9 cellular contexts compared by ENCODE assay signal in the genomic region with DNA sequence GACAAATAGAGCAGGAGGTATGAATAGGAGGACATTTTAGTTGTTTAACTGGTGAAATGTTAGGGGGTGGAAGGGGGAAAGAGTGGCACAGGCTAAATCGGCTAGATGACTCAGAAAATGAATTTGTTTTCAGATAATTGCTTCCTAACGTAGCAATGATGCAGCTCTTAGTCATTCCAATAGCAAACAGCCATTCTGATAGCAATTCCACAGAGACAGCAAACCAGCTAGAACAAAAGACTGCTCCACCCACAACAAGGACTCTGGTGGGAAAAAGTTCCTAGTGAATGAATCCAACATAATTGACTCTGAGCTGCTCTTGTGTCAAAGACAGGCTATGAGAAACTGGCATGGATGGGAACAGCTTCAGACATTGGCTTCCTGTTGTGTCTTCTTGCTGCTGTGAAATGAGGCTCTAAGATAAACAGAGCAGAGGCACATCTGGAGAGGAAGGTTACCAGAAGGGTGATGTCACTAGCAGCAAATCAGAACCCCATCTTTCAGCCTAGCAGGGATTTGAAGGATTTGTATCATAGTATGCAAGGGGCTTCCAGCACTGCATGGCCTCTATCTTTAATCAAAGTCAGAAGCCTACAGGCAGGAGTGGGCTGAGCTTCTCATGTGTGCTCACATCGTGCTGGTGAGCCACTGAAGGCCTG. TPM values are rescaled to one million over a fixed set of nuclear protein-coding genes. Genes with fewer than 3 reads are reported as not detected.
DNase-seq lines count a peak whose midpoint lies in the region; ATAC-seq, FAIRE-seq and TF ChIP-seq lines count a peak whose summit lies in the region.
"Had no signal": no experiment of that assay in that cellular context is flagged by ENCODE, and none has a peak within 500 bp of the region (broad histone marks: within the 10 kb centered on the region; RNA-seq: fewer than 3 reads in every experiment).

No MANE protein-coding gene starts in this region.

- H3K79me2 ChIP-seq in endothelial cell of umbilical vein (ENCODE audit: control insufficient read depth, insufficient read depth, low read length), result no peaks in the 10 kb centered on the region

- peak in 3 of 4 donors; percentile 51 to 65 (median 57) for ATAC-seq in pancreas

- TF ChIP-seq CTCF in GM12865 (IDR thresholded peaks at IDR 0.05; ENCODE audit: insufficient read depth, low read depth, low read length, missing control alignments), result no peak
- TF ChIP-seq CTCF in endothelial cell of umbilical vein (IDR thresholded peaks at IDR 0.05; ENCODE audit: extremely low read depth in 1 of 2, insufficient read depth in 1 of 2, low read depth in 1 of 2, low read length in 2 of 2), result no peak
- no peak for TF ChIP-seq CTCF in pancreas (IDR thresholded peaks at IDR 0.05)
- no peak for TF ChIP-seq CTCF in D721Med (IDR thresholded peaks at IDR 0.05; ENCODE audit: insufficient read depth, missing control alignments)

- WGBS in pancreas, 2 donors, result 15 to 20% methylated on average over 3 of the region's 3 CpGs

- BruUV-seq in endothelial cell of umbilical vein (replicated peaks; lab: Mats Ljungman, UMichigan), result no TSS peak

- DNase-seq in GM12865 (ENCODE audit: low read depth) (peak; percentile 21), SK-N-MC (ENCODE audit: low read depth, low spot score) (no peak), endothelial cell of umbilical vein (ENCODE audit: low read depth, low spot score) (peak; percentile 98), pancreas (no peak), COLO668 (lab: John Stamatoyannopoulos, UW; ENCODE audit: unreplicated experiment) (no peak), NCI-H1930 (lab: John Stamatoyannopoulos, UW) (no peak), D721Med (ENCODE audit: insufficient read length, low spot score) (no peak)
- DNase-seq in stimulated activated CD8-positive, alpha-beta memory T cell treated with anti-CD3 and anti-CD28 coated beads, Interleukin-4, amount 100 ng/mL, for 48 hours, result no peak
- DNase-seq: right lobe of liver had no signal

- CTCF ChIA-PET in endothelial cell of umbilical vein (lab: Charles Lee), result interaction anchor here (0.6 to 3.9 kb wide), 15 partner anchors 8 to 702 kb away, joined by 3 to 35 read pairs (median 4); a partner anchor contains a TSS

- no peak overlapping the region for H3K4me3 ChIP-seq in GM12865 (ENCODE audit: low read depth, low read length)
- no peak overlapping the region for H3K4me3 ChIP-seq in SK-N-MC
- H3K4me3 ChIP-seq in endothelial cell of umbilical vein (replicated peaks in 1 of 3; ENCODE audit: insufficient read depth in 1 of 3, low read depth in 1 of 3, low read length in 3 of 3), result no peak overlapping the region
- no peak overlapping the region for H3K4me3 ChIP-seq in pancreas
- H3K4me3 ChIP-seq: right lobe of liver had no signal

- H3K27ac ChIP-seq in SK-N-MC (peak overlapping the region; percentile 45; the same call in 1 of the 2 replicates), endothelial cell of umbilical vein (ENCODE audit: insufficient read depth, low read depth, low read length) (peak overlapping the region; percentile 94), pancreas (peak overlapping the region in 2 of 4 donors; percentile 54 to 58)
- H3K27ac ChIP-seq: right lobe of liver had no signal

- H3K9ac ChIP-seq in SK-N-MC (ENCODE audit: insufficient read length), result no peak overlapping the region
- peak overlapping the region; percentile 80 for H3K9ac ChIP-seq in endothelial cell of umbilical vein (replicated peaks; ENCODE audit: extremely low read depth, insufficient read depth, low read length)

- H3K9me3 ChIP-seq in SK-N-MC (ENCODE audit: low read depth, low read length) (no peaks in the 10 kb centered on the region), endothelial cell of umbilical vein (replicated peaks; ENCODE audit: control insufficient read depth, insufficient read depth, low read length) (no peaks in the 10 kb centered on the region), pancreas (no peaks in the 10 kb centered on the region)
- H3K9me3 ChIP-seq: right lobe of liver had no signal

- H4K20me1 ChIP-seq in endothelial cell of umbilical vein (replicated peaks; ENCODE audit: control insufficient read depth, extremely low read depth, insufficient read depth, low read length), result no peaks in the 10 kb centered on the region

- peak; percentile 100 for FAIRE-seq in endothelial cell of umbilical vein (lab: Jason Lieb, UNC)
- no peak for FAIRE-seq in pancreas (lab: Jason Lieb, UNC)
- FAIRE-seq in D721Med (lab: Jason Lieb, UNC), result no peak

- H2AFZ ChIP-seq in endothelial cell of umbilical vein (ENCODE audit: low read depth, low read length), result no peak overlapping the region

- H3K4me1 ChIP-seq in endothelial cell of umbilical vein (ENCODE audit: control insufficient read depth, extremely low read depth, insufficient read depth, low read length) (peaks cover 55% of the 10 kb centered on the region), pancreas (peaks cover 0 to 17% (median 0%) of the 10 kb centered on the region in 3 donors)

- H3K27me3 ChIP-seq in endothelial cell of umbilical vein (ENCODE audit: control insufficient read depth in 2 of 2, insufficient read depth in 2 of 2, low read length in 2 of 2) (no peaks in the 10 kb centered on the region), pancreas (no peaks in the 10 kb centered on the region)
- H3K27me3 ChIP-seq: right lobe of liver had no signal

- POLR2A ChIA-PET in endothelial cell of umbilical vein (lab: Charles Lee), result interaction anchor here (0.9 to 1.7 kb wide), 3 partner anchors 16 to 101 kb away, joined by 3 to 9 read pairs (median 6); a partner anchor contains a TSS

- peak; percentile 31 for TF ChIP-seq POLR2A in endothelial cell of umbilical vein (IDR thresholded peaks at IDR 0.05; ENCODE audit: low read depth, low read length)

- dilution Hi-C loops in endothelial cell of umbilical vein (cut with MboI; ENCODE audit: extremely low pct_ligation_motif_present, low sequenced_read_pairs), result no loop called here

- intact Hi-C loops in endothelial cell of umbilical vein (cut with micrococcal nuclease), result loop anchor here (1.0 kb wide), 9 partner anchors 8 to 287 kb away; no protein-coding TSS in a partner anchor
- intact Hi-C loops in pancreas (cut with DNase I), result no loop called here

- no peaks in the 10 kb centered on the region for H3K9me1 ChIP-seq in endothelial cell of umbilical vein (replicated peaks; ENCODE audit: control insufficient read depth, extremely low read depth, insufficient read depth, low read length)

- H3K36me3 ChIP-seq in SK-N-MC (ENCODE audit: insufficient read depth, low read length) (no peaks in the 10 kb centered on the region), endothelial cell of umbilical vein (ENCODE audit: control insufficient read depth in 2 of 2, extremely low read depth in 1 of 2, insufficient read depth in 2 of 2, low read length in 2 of 2) (no peaks in the 10 kb centered on the region), pancreas (no peaks in the 10 kb centered on the region)
- H3K36me3 ChIP-seq: right lobe of liver had no signal

- H3K4me2 ChIP-seq in endothelial cell of umbilical vein (ENCODE audit: insufficient read depth, low read length), result peak overlapping the region; percentile 71

TF ChIP-seq in endothelial cell of umbilical vein, 7 proteins besides CTCF, POLR2A, EP300 and RAD21:
- TF ChIP-seq JUN (IDR thresholded peaks at IDR 0.05; ENCODE audit: borderline replicate concordance, insufficient read depth, insufficient read length, low read depth) (peak; percentile 95), FOS (IDR thresholded peaks at IDR 0.05; ENCODE audit: borderline replicate concordance, insufficient read depth, low read length) (peak; percentile 98), MYC (IDR thresholded peaks at IDR 0.05; ENCODE audit: low read depth, low read length) (no peak), POLR2AphosphoS5 (IDR thresholded peaks at IDR 0.05; ENCODE audit: insufficient read depth, low read depth, low read length) (peak; percentile 86), GATA2 (IDR thresholded peaks at IDR 0.05; ENCODE audit: insufficient read depth, insufficient read length, low read depth, low read length) (peak; percentile 71)
- TF ChIP-seq, protein P1, sequence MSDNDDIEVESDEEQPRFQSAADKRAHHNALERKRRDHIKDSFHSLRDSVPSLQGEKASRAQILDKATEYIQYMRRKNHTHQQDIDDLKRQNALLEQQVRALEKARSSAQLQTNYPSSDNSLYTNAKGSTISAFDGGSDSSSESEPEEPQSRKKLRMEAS (IDR thresholded peaks at IDR 0.05; ENCODE audit: insufficient read depth, insufficient read length), result no peak

RNA-seq across cellular contexts. Expression of a gene that starts 28.1 kb away (rescaled TPM):
- total RNA-seq in endothelial cell of umbilical vein (21.9 and 42.6 TPM in 2 replicates), pancreas (10 to 100 TPM in 5 of 6 donors, 1 to 10 TPM in 1; 9.2 to 18.8 (median 14.9) TPM)
- polyA plus RNA-seq in endothelial cell of umbilical vein (20.7 and 21.8 TPM in 2 replicates), pancreas (10 to 100 TPM in 1 of 2 donors, 1 to 10 TPM in 1; 6.7 to 19.3 TPM)
- 20.4 and 21.6 TPM in 2 replicates for polyA plus RNA-seq in endothelial cell of umbilical vein (2011; cell fraction: cytosol; rRNA removed)
- polyA plus RNA-seq in endothelial cell of umbilical vein (2011; cell fraction: nucleus; rRNA removed), result 9.3 and 11.9 TPM in 2 replicates
- polyA plus RNA-seq in endothelial cell of umbilical vein (2012), result 68.7 and 80.5 TPM in 2 replicates
- 63.3 and 82.4 TPM in 2 replicates for polyA minus RNA-seq in endothelial cell of umbilical vein
- not detected for polyA minus RNA-seq in endothelial cell of umbilical vein (2011; cell fraction: cytosol; rRNA and poly(A)+ RNA removed)
- 11.8 and 23.2 TPM in 2 replicates for polyA minus RNA-seq in endothelial cell of umbilical vein (2011; cell fraction: nucleus; rRNA and poly(A)+ RNA removed)

RNA-seq across cellular contexts. Expression of a gene that starts 59.1 kb away (rescaled TPM):
- total RNA-seq in endothelial cell of umbilical vein (not detected in 2 replicates), pancreas (under 1 TPM in 3 of 6 donors, not detected in 3; 0.16 to 0.41 (median 0.18) TPM)
- polyA plus RNA-seq in endothelial cell of umbilical vein (not detected in 2 replicates), pancreas (1 to 10 TPM in 1 of 2 donors, under 1 TPM in 1; 0.68 to 1.2 TPM)
- polyA plus RNA-seq in endothelial cell of umbilical vein (2011; cell fraction: cytosol; rRNA removed), result not detected in 2 replicates
- polyA plus RNA-seq in endothelial cell of umbilical vein (2011; cell fraction: nucleus; rRNA removed), result not detected in 2 replicates
- polyA plus RNA-seq in endothelial cell of umbilical vein (2012), result not detected in 2 replicates
- not detected in 2 replicates for polyA minus RNA-seq in endothelial cell of umbilical vein
- polyA minus RNA-seq in endothelial cell of umbilical vein (2011; cell fraction: cytosol; rRNA and poly(A)+ RNA removed), result not detected
- polyA minus RNA-seq in endothelial cell of umbilical vein (2011; cell fraction: nucleus; rRNA and poly(A)+ RNA removed), result not detected in 2 replicates

Comparison
In these comparisons a context has a peak if more than half of its experiments do, and no peak if none do; other contexts are left out.
1. DNase-seq: peak in GM12865 (single experiment) and endothelial cell of umbilical vein (single experiment); none in SK-N-MC (single experiment), pancreas (0 of 6), COLO668 (single experiment), NCI-H1930 (0 of 2), D721Med (single experiment) and stimulated activated CD8-positive, alpha-beta memory T cell treated with anti-CD3 and anti-CD28 coated beads, Interleukin-4, amount 100 ng/mL, for 48 hours (single experiment).